8 cellular contexts compared by ENCODE assay signal in genomic region chr5:14399054-14399657, GRCh38.
DNase-seq lines count a peak whose midpoint lies in the region; ATAC-seq and TF ChIP-seq lines count a peak whose summit lies in the region.

No MANE protein-coding gene starts in this region.

- in situ Hi-C loops in GM13977 (cut with MboI; ENCODE audit: low pct_unique_long_range_greater_than_20kb, low sequenced_read_pairs, unreplicated experiment), result no loop called here

- ATAC-seq in HG02642 (IDR thresholded peaks at IDR 0.05; ENCODE audit: poor library complexity, unreplicated experiment), result no peak

- TF ChIP-seq EP300 in suprapubic skin (IDR thresholded peaks at IDR 0.05), result no peak

- H3K4me1 ChIP-seq in suprapubic skin, result peaks cover 9% of the 10 kb centered on the region

- WGBS in suprapubic skin, result 46% methylated on average over 3 of the region's 3 CpGs

- H3K27me3 ChIP-seq in suprapubic skin, result no peaks in the 10 kb centered on the region

- no peak overlapping the region for H3K4me3 ChIP-seq in suprapubic skin

- TF ChIP-seq CTCF in GM13977 (IDR thresholded peaks at IDR 0.05; ENCODE audit: extremely low read depth, insufficient read depth, missing control alignments) (peak; percentile 59), suprapubic skin (IDR thresholded peaks at IDR 0.05) (peak in 1 of 2 donors; percentile 55)

- peak overlapping the region; percentile 21 for H3K27ac ChIP-seq in suprapubic skin

- peaks cover 35% of the 10 kb centered on the region for H3K36me3 ChIP-seq in suprapubic skin

- DNase-seq in AG08396 (ENCODE audit: low spot score) (peak; percentile 29), GM13977 (ENCODE audit: low spot score) (peak; percentile 55), NCI-H2227 (lab: John Stamatoyannopoulos, UW; ENCODE audit: unreplicated experiment) (peak; percentile 72), amniotic epithelial cell (ENCODE audit: low read depth) (peak; percentile 73), hepatic stellate cell (ENCODE audit: low spot score) (peak; percentile 55), suprapubic skin (ENCODE audit: low spot score in 2 of 2) (no peak)
- DNase-seq in activated CD8-positive, alpha-beta memory T cell treated with anti-CD3 and anti-CD28 coated beads, Interleukin-2, amount 50 U/mL, for 48 hours, result no peak

- TF ChIP-seq POLR2A in suprapubic skin (IDR thresholded peaks at IDR 0.05), result no peak

- H3K9me3 ChIP-seq in suprapubic skin, result no peaks in the 10 kb centered on the region

Comparison
In these comparisons a context has a peak if more than half of its experiments do, and no peak if none do; other contexts are left out.
1. DNase-seq: peak in AG08396 (single experiment), GM13977 (single experiment), NCI-H2227 (single experiment), amniotic epithelial cell (single experiment) and hepatic stellate cell (single experiment); none in suprapubic skin (0 of 2) and activated CD8-positive, alpha-beta memory T cell treated with anti-CD3 and anti-CD28 coated beads, Interleukin-2, amount 50 U/mL, for 48 hours (single experiment).